ENCODE assay signal across 9 cellular contexts in the genomic region with DNA sequence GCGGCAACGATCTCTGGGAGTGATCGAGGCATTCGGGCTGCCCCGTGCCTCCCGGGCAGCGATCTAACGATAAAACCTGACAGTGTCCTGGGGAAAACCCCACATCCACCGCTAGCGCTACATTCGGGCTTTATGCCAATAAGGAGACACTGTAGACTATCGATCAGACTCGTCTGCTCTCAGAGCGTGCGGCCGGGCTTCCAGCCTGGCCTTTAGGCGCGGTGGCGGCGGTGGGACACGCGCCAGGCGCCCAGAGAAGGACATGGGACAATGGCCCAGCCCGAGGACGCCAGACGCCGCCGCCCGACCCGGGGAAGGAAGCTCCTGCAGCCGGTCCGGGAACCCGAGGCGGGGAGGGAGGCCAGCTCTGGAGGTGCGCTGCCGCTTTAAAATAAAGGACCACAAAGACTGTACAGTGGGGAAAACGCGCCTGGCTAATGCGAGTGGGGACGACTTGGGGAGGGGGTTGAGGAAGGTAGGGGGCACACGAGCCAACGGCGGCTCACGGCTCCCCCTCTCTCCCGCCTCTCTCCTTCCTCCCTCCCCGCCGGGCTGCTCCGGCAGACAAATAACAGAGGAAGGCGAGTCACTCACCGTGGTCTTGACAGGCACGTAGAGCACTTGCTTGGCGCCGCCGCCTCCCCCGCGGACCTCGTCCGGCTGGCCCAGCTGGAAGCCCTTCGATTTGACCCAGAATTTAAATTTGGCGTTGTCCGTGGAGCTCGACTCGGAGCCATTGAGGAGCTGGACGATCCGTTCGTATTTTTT. TPM values are rescaled to one million over a fixed set of nuclear protein-coding genes. Genes with fewer than 3 reads are reported as not detected.
DNase-seq lines count a peak whose midpoint lies in the region; ATAC-seq and TF ChIP-seq lines count a peak whose summit lies in the region.
"Had no signal": no experiment of that assay in that cellular context is flagged by ENCODE, and none has a peak within 500 bp of the region (broad histone marks: within the 10 kb centered on the region; RNA-seq: fewer than 3 reads in every experiment).

No MANE protein-coding gene starts in this region.

- WGBS in right lobe of liver (ENCODE audit: insufficient coverage, low coverage, low lambda C conversion rate, missing lambda C conversion rate) = 0% methylated on average over 39 of the region's 66 CpGs

- peaks cover 0 to 25% (median 6%) of the 10 kb centered on the region in 4 donors for H3K4me1 ChIP-seq in right lobe of liver

- TF ChIP-seq CTCF in chondrocyte (IDR thresholded peaks at IDR 0.05) (no peak), right lobe of liver (IDR thresholded peaks at IDR 0.05) (no peak), type B pancreatic cell (conservative IDR thresholded peaks at IDR 0.05) (no peak)

- no peaks in the 10 kb centered on the region for H3K36me3 Mint-ChIP-seq in chondrocyte (ENCODE audit: low read depth)
- H3K36me3 Mint-ChIP-seq in type B pancreatic cell = no peaks in the 10 kb centered on the region
- peaks cover 3% of the 10 kb centered on the region for H3K36me3 Mint-ChIP-seq in activated CD8-positive, alpha-beta memory T cell treated with anti-CD3 and anti-CD28 coated beads, Interleukin-2, amount 10 ng/mL, durations not matched to agents 7 days and 5 days

- H3K4me1 Mint-ChIP-seq in chondrocyte (ENCODE audit: low read depth) (peaks cover 28% of the 10 kb centered on the region), type B pancreatic cell (ENCODE audit: unreplicated experiment) (peaks cover 17% of the 10 kb centered on the region)
- H3K4me1 Mint-ChIP-seq in activated CD8-positive, alpha-beta memory T cell treated with anti-CD3 and anti-CD28 coated beads, Interleukin-2, amount 10 ng/mL, durations not matched to agents 7 days and 5 days = no peaks in the 10 kb centered on the region

- CTCF ChIA-PET in activated CD8-positive, alpha-beta memory T cell treated with anti-CD3 and anti-CD28 coated beads, Interleukin-2, amount 10 ng/mL, durations not matched to agents 7 days and 5 days (lab: Charles Lee) = no interaction called here

- H3K27ac Mint-ChIP-seq in chondrocyte (ENCODE audit: unreplicated experiment) (no peak overlapping the region), type B pancreatic cell (peak overlapping the region; percentile 35)
- no peak overlapping the region for H3K27ac Mint-ChIP-seq in activated CD8-positive, alpha-beta memory T cell treated with anti-CD3 and anti-CD28 coated beads, Interleukin-2, amount 10 ng/mL, durations not matched to agents 7 days and 5 days

- peaks cover 0 to 27% of the 10 kb centered on the region in 2 donors for H3K27me3 ChIP-seq in right lobe of liver

- H3K9me3 ChIP-seq in right lobe of liver = no peaks in the 10 kb centered on the region

- no peaks in the 10 kb centered on the region for H3K36me3 ChIP-seq in right lobe of liver

- H3K9me3 Mint-ChIP-seq in chondrocyte (ENCODE audit: low read depth) = no peaks in the 10 kb centered on the region
- H3K9me3 Mint-ChIP-seq in type B pancreatic cell = no peaks in the 10 kb centered on the region
- H3K9me3 Mint-ChIP-seq in activated CD8-positive, alpha-beta memory T cell treated with anti-CD3 and anti-CD28 coated beads, Interleukin-2, amount 10 ng/mL, durations not matched to agents 7 days and 5 days (ENCODE audit: low read depth) = no peaks in the 10 kb centered on the region

- H3K27me3 Mint-ChIP-seq in chondrocyte (ENCODE audit: low read depth) (peaks cover 78% of the 10 kb centered on the region), type B pancreatic cell (peaks cover 93% of the 10 kb centered on the region)
- H3K27me3 Mint-ChIP-seq in activated CD8-positive, alpha-beta memory T cell treated with anti-CD3 and anti-CD28 coated beads, Interleukin-2, amount 10 ng/mL, durations not matched to agents 7 days and 5 days = peaks cover 29% of the 10 kb centered on the region

- intact Hi-C loops in right lobe of liver (cut with DNase I) = no loop called here

- ATAC-seq in right lobe of liver = peak; percentile 43 to 65 (median 58)
- ATAC-seq in GM21423 (IDR thresholded peaks at IDR 0.05; ENCODE audit: unreplicated experiment) = no peak
- no peak for ATAC-seq in activated CD8-positive, alpha-beta memory T cell treated with anti-CD3 and anti-CD28 coated beads, Interleukin-2, amount 10 ng/mL, durations not matched to agents 7 days and 5 days

- peak; percentile 18 for DNase-seq in NCI-H1694 treated with DMSO at 0.1 percent for 48 hours (lab: John Stamatoyannopoulos, UW)
- DNase-seq in NCI-H1694 (lab: John Stamatoyannopoulos, UW) = no peak
- DNase-seq in NCI-H2196 (lab: John Stamatoyannopoulos, UW; ENCODE audit: unreplicated experiment) = peak; percentile 62
- no peak for DNase-seq in chondrocyte (ENCODE audit: low spot score)
- DNase-seq in right lobe of liver = peak in 2 of 3 donors; percentile 31 to 56
- no peak for DNase-seq in type B pancreatic cell (ENCODE audit: extremely low spot score, unreplicated experiment)
- no peak for DNase-seq in activated CD8-positive, alpha-beta memory T cell treated with anti-CD3 and anti-CD28 coated beads, Interleukin-2, amount 10 ng/mL, durations not matched to agents 7 days and 5 days

- H3K4me3 Mint-ChIP-seq in chondrocyte (ENCODE audit: unreplicated experiment) (peak overlapping the region; percentile 69), type B pancreatic cell (peak overlapping the region; percentile 92)
- H3K4me3 Mint-ChIP-seq in activated CD8-positive, alpha-beta memory T cell treated with anti-CD3 and anti-CD28 coated beads, Interleukin-2, amount 10 ng/mL, durations not matched to agents 7 days and 5 days = no peak overlapping the region

- H3K4me3 ChIP-seq in right lobe of liver = peak overlapping the region; percentile 14 to 38 (median 25)

- no peak for TF ChIP-seq POLR2A in right lobe of liver (IDR thresholded peaks at IDR 0.05)

- H3K27ac ChIP-seq in right lobe of liver = no peak overlapping the region

RNA-seq across cellular contexts. Expression of a gene that starts 2.1 kb away (rescaled TPM):
- total RNA-seq in chondrocyte (not detected in 3 replicates), right lobe of liver (1 to 10 TPM in 2 of 6 experiments, under 1 TPM in 4; 0.27 to 2.8 (median 0.74) TPM), type B pancreatic cell (ENCODE audit: low replicate concordance) (3.6 and 8.9 TPM in 2 replicates)
- not detected for total RNA-seq in activated CD8-positive, alpha-beta memory T cell treated with anti-CD3 and anti-CD28 coated beads, Interleukin-2, amount 10 ng/mL, durations not matched to agents 7 days and 5 days
- total RNA-seq: T-helper 1 cell treated with Interleukin-12 subunit alpha and Interleukin-12 subunit beta and Interleukin-4 antibody, amounts not matched to agents 30 ng/mL and 1 ng/mL, for 36 hours had no signal

Comparison
In these comparisons a context has a peak if more than half of its experiments do, and no peak if none do; other contexts are left out.
1. DNase-seq: peak in NCI-H1694 treated with DMSO at 0.1 percent for 48 hours (single experiment), NCI-H2196 (single experiment) and right lobe of liver (2 of 3); none in NCI-H1694 (single experiment), chondrocyte (single experiment), type B pancreatic cell (single experiment) and activated CD8-positive, alpha-beta memory T cell treated with anti-CD3 and anti-CD28 coated beads, Interleukin-2, amount 10 ng/mL, durations not matched to agents 7 days and 5 days (single experiment).
2. ATAC-seq: peak in right lobe of liver (4 of 4); none in GM21423 (single experiment) and activated CD8-positive, alpha-beta memory T cell treated with anti-CD3 and anti-CD28 coated beads, Interleukin-2, amount 10 ng/mL, durations not matched to agents 7 days and 5 days (single experiment).